In the genomic region with DNA sequence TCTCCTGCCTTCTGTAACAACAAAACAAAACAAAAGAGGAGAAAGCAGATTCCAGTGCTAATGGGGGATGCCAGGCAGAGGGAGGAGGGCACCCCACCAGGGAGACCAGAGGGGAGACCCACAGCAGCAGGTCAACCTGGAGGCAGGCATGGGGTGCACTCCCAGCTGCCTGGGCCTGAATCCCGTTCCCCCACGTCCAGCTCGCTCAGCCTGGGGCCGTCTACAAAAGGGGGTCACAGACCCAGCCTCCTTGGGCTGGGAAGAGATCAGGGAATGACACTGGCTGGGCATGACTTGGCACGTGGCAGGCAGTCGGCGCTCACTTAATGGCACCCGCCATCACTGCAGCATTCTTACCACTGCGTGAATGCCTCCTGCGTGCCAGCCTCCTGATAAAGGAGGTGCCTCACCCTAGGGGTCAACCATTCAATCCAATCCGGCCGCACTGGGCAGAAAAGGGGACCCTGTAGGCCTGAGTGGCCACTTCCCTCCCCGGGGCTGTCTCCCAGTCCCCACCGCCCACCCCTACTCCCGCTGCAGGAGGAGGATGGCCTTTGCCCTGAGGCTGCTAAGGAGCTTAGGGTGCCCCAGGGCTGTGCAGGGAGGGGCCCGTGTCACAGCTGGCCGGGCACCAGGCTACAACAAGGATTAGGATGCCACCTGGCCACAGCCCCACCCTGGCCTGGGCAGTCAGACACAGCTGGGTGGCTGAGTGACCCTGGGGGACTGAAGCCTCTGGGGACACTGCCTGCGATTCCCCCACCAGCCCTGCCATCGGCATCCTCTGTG, we compare ENCODE assay signal across 1 cellular context.
TF ChIP-seq lines count a peak whose summit lies in the region.

No MANE protein-coding gene starts in this region.

TF ChIP-seq in Ishikawa, 13 proteins besides CTCF, POLR2A, EP300 and RAD21 (continued from another document):
- peak; percentile 37; the same call in 1 of the 2 replicates for TF ChIP-seq USF1 (IDR thresholded peaks at IDR 0.05)
- no peak; the same call in 1 of the 2 replicates for TF ChIP-seq ZBTB7A (IDR thresholded peaks at IDR 0.05; ENCODE audit: low read depth)
